19 cellular contexts compared by ENCODE assay signal in the genomic region with DNA sequence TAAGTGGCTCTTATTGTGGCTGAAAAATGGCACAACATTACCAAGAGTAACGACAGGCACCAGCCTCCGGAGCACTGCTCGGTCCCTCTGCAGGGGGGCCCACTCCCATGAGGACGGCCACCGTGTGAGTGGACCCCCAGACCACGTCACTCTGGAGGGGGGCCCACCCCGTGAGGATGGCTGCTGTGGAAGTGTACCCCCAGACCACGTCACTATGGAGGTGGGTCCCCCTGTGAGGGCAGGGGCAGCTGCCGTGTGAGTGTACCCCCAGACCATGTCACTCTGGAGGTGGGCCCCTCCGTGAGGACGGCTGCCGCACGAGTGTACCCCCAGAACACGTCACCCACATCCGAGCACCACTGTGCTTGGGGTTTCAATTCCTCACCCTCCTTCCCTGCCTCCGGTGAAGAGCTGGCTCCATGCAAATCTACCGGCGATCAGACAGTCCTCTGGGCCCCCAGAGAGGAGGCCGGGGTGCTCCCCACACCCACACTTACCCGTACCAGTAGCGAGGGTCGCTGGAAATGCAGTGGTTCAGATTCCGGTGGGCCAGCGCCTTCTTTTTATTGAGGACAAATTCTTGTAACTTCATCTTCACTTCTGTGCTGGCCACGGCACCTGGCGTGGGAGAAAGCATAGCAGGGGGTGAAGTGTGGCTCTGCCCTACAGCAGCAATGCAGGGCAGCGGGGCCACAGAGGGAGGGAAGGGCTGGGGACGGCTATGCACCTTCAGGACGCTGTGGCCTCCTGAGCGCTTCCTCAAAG.
DNase-seq lines count a peak whose midpoint lies in the region; ATAC-seq and TF ChIP-seq lines count a peak whose summit lies in the region.
"Had no signal": no experiment of that assay in that cellular context is flagged by ENCODE, and none has a peak within 500 bp of the region (broad histone marks: within the 10 kb centered on the region; RNA-seq: fewer than 3 reads in every experiment).

No MANE protein-coding gene starts in this region.

- intact Hi-C loops in psoas muscle (cut with DNase I) = no loop called here

- no peak for TF ChIP-seq CTCF in psoas muscle (IDR thresholded peaks at IDR 0.05)

- peaks cover 20% of the 10 kb centered on the region for H3K4me1 Mint-ChIP-seq in activated T-cell treated with anti-CD3 and anti-CD28 coated beads, Interleukin-2, amount 50 U/mL, for 24 hours (ENCODE audit: low read depth)
- peaks cover 19% of the 10 kb centered on the region for H3K4me1 Mint-ChIP-seq in activated T-cell treated with anti-CD3 and anti-CD28 coated beads, Interleukin-2, amount 50 U/mL, for 72 hours (ENCODE audit: low read depth)
- H3K4me1 Mint-ChIP-seq in T-helper 17 cell = peaks cover 22% of the 10 kb centered on the region

- H3K9me3 ChIP-seq in T-helper 17 cell (ENCODE audit: control insufficient read depth, low read length, poor library complexity, severe bottlenecking) (no peaks in the 10 kb centered on the region), psoas muscle (no peaks in the 10 kb centered on the region)

- H3K27ac ChIP-seq in psoas muscle = no peak overlapping the region
- H3K27ac ChIP-seq: GM23248, parathyroid adenoma had no signal

- no peaks in the 10 kb centered on the region for H3K27me3 ChIP-seq in psoas muscle (ENCODE audit: insufficient read depth in 3 of 3, low read length in 2 of 3)

- DNase-seq in activated T-cell treated with anti-CD3 and anti-CD28 coated beads, Interleukin-2, amount 50 U/mL, for 24 hours = no peak
- no peak for DNase-seq in activated T-cell treated with anti-CD3 and anti-CD28 coated beads, Interleukin-2, amount 50 U/mL, for 72 hours
- DNase-seq in T-helper 17 cell = peak in 1 of 3 donors; percentile 4
- DNase-seq in left lobe of liver (ENCODE audit: low spot score) = peak; percentile 41
- peak; percentile 7 to 51 for DNase-seq in psoas muscle
- no peak for DNase-seq in NCI-H1436 (lab: John Stamatoyannopoulos, UW)
- DNase-seq in stimulated activated CD4-positive, alpha-beta T cell treated with anti-CD3 and anti-CD28 coated beads, Interleukin-2, amount 100 ng/mL, for 24 hours = no peak
- DNase-seq: activated T-cell treated with anti-CD3 and anti-CD28 coated beads for 4 hours, DMS 273 treated with DMSO at 0.1 percent for 48 hours, GM23248, NCI-H2081, RPMI8226, SW 1271 had no signal

- peaks cover 4% of the 10 kb centered on the region for H3K4me1 ChIP-seq in psoas muscle
- H3K4me1 ChIP-seq: parathyroid adenoma had no signal

- H3K4me3 ChIP-seq in psoas muscle = no peak overlapping the region
- H3K4me3 ChIP-seq: GM23248, lung, smooth muscle cell had no signal

- WGBS in psoas muscle, 3 donors = 91 to 94% (median 91%) methylated on average over 30 of the region's 30 CpGs

- peaks cover 76% of the 10 kb centered on the region for H3K36me3 Mint-ChIP-seq in activated T-cell treated with anti-CD3 and anti-CD28 coated beads, Interleukin-2, amount 50 U/mL, for 24 hours (ENCODE audit: low read depth)
- peaks cover 5 to 8% of the 10 kb centered on the region in 2 donors for H3K36me3 Mint-ChIP-seq in activated T-cell treated with anti-CD3 and anti-CD28 coated beads, Interleukin-2, amount 50 U/mL, for 72 hours (ENCODE audit: insufficient read depth in 2 of 2)
- peaks cover 5% of the 10 kb centered on the region for H3K36me3 Mint-ChIP-seq in T-helper 17 cell (ENCODE audit: low read depth)

- peaks cover 0 to 80% of the 10 kb centered on the region in 2 donors for H3K36me3 ChIP-seq in psoas muscle (ENCODE audit: insufficient read depth in 1 of 2, low read depth in 1 of 2)

- ATAC-seq in activated T-cell treated with anti-CD3 and anti-CD28 coated beads, Interleukin-2, amount 50 U/mL, for 72 hours (replicated peaks in 1 of 2) = no peak
- ATAC-seq in T-helper 17 cell (no peak), left lobe of liver (no peak), psoas muscle (no peak), GM18873 (IDR thresholded peaks at IDR 0.05; ENCODE audit: low FRiP score, unreplicated experiment) (no peak)
- ATAC-seq: esophagus mucosa had no signal

- no peaks in the 10 kb centered on the region for H3K27me3 Mint-ChIP-seq in activated T-cell treated with anti-CD3 and anti-CD28 coated beads, Interleukin-2, amount 50 U/mL, for 24 hours
- no peaks in the 10 kb centered on the region for H3K27me3 Mint-ChIP-seq in activated T-cell treated with anti-CD3 and anti-CD28 coated beads, Interleukin-2, amount 50 U/mL, for 72 hours (ENCODE audit: low read depth)
- no peaks in the 10 kb centered on the region for H3K27me3 Mint-ChIP-seq in T-helper 17 cell
- H3K27me3 Mint-ChIP-seq: activated naive CD8-positive, alpha-beta T cell treated with anti-CD3 and anti-CD28 coated beads for 36 hours had no signal

- H3K9me3 Mint-ChIP-seq in activated T-cell treated with anti-CD3 and anti-CD28 coated beads, Interleukin-2, amount 50 U/mL, for 24 hours = no peaks in the 10 kb centered on the region
- H3K9me3 Mint-ChIP-seq in activated T-cell treated with anti-CD3 and anti-CD28 coated beads, Interleukin-2, amount 50 U/mL, for 72 hours = peaks cover 0 to 6% of the 10 kb centered on the region in 2 donors

- H3K27ac Mint-ChIP-seq in activated T-cell treated with anti-CD3 and anti-CD28 coated beads, Interleukin-2, amount 50 U/mL, for 24 hours = peak overlapping the region; percentile 18
- no peak overlapping the region for H3K27ac Mint-ChIP-seq in activated T-cell treated with anti-CD3 and anti-CD28 coated beads, Interleukin-2, amount 50 U/mL, for 72 hours
- peak overlapping the region; percentile 81 for H3K27ac Mint-ChIP-seq in T-helper 17 cell

- no peak overlapping the region for H3K4me3 Mint-ChIP-seq in activated T-cell treated with anti-CD3 and anti-CD28 coated beads, Interleukin-2, amount 50 U/mL, for 24 hours
- no peak overlapping the region for H3K4me3 Mint-ChIP-seq in activated T-cell treated with anti-CD3 and anti-CD28 coated beads, Interleukin-2, amount 50 U/mL, for 72 hours
- H3K4me3 Mint-ChIP-seq in T-helper 17 cell = peak overlapping the region; percentile 43
- H3K4me3 Mint-ChIP-seq: activated naive CD8-positive, alpha-beta T cell treated with anti-CD3 and anti-CD28 coated beads for 36 hours had no signal

Comparison
In these comparisons a context has a peak if more than half of its experiments do, and no peak if none do; other contexts are left out.
1. DNase-seq: peak in left lobe of liver (single experiment) and psoas muscle (2 of 2); none in activated T-cell treated with anti-CD3 and anti-CD28 coated beads, Interleukin-2, amount 50 U/mL, for 24 hours (single experiment), activated T-cell treated with anti-CD3 and anti-CD28 coated beads, Interleukin-2, amount 50 U/mL, for 72 hours (0 of 2), NCI-H1436 (single experiment) and stimulated activated CD4-positive, alpha-beta T cell treated with anti-CD3 and anti-CD28 coated beads, Interleukin-2, amount 100 ng/mL, for 24 hours (0 of 2).